Comparison of ENCODE assay signal across 22 cellular contexts in genomic region chr7:34385385-34385784, GRCh38.
DNase-seq lines count a peak whose midpoint lies in the region; ATAC-seq, FAIRE-seq and TF ChIP-seq lines count a peak whose summit lies in the region.
"Had no signal": no experiment of that assay in that cellular context is flagged by ENCODE, and none has a peak within 500 bp of the region (broad histone marks: within the 10 kb centered on the region; RNA-seq: fewer than 3 reads in every experiment).

No MANE protein-coding gene starts in this region.

- peak; percentile 5 for FAIRE-seq in urothelium cell line (lab: Jason Lieb, UNC)
- FAIRE-seq: D721Med, G401.6, GM12891, GM18507 had no signal

- CTCF ChIA-PET in MCF 10A (lab: Yijun Ruan, JAX) = interaction anchor here (1.0 to 1.3 kb wide), 2 partner anchors 10 to 65 kb away, joined by 3 to 5 read pairs; no protein-coding TSS in a partner anchor
- CTCF ChIA-PET in activated CD8-positive, alpha-beta T cell treated with anti-CD3 and anti-CD28 coated beads, Interleukin-2, amount 10 ng/mL, durations not matched to agents 7 days and 5 days (lab: Charles Lee) = no interaction called here
- CTCF ChIA-PET in activated CD4-positive, alpha-beta T cell treated with anti-CD3 and anti-CD28 coated beads for 36 hours (lab: Charles Lee) = interaction anchor here (1.1 kb wide), 1 partner anchor 12 kb away, joined by 6 read pairs; no protein-coding TSS in a partner anchor

- no peak overlapping the region for H3K4me3 Mint-ChIP-seq in MCF 10A (ENCODE audit: unreplicated experiment)
- H3K4me3 Mint-ChIP-seq in activated CD8-positive, alpha-beta T cell treated with anti-CD3 and anti-CD28 coated beads, Interleukin-2, amount 10 ng/mL, durations not matched to agents 7 days and 5 days = no peak overlapping the region
- no peak overlapping the region for H3K4me3 Mint-ChIP-seq in activated CD4-positive, alpha-beta T cell treated with anti-CD3 and anti-CD28 coated beads for 36 hours
- H3K4me3 Mint-ChIP-seq: CD8-positive, alpha-beta memory T cell; H9 had no signal

- no TSS peak for BruUV-seq in MCF 10A (replicated peaks; lab: Mats Ljungman, UMichigan)

- no peak overlapping the region for H3K27ac Mint-ChIP-seq in MCF 10A (ENCODE audit: low read depth, unreplicated experiment)
- no peak overlapping the region for H3K27ac Mint-ChIP-seq in activated CD8-positive, alpha-beta T cell treated with anti-CD3 and anti-CD28 coated beads, Interleukin-2, amount 10 ng/mL, durations not matched to agents 7 days and 5 days
- H3K27ac Mint-ChIP-seq in activated CD4-positive, alpha-beta T cell treated with anti-CD3 and anti-CD28 coated beads for 36 hours = no peak overlapping the region
- H3K27ac Mint-ChIP-seq: CD8-positive, alpha-beta memory T cell; H9 had no signal

- H3K4me3 ChIP-seq in kidney epithelial cell (ENCODE audit: low read depth, low read length) = no peak overlapping the region
- H3K4me3 ChIP-seq: PC-9, SJSA1 had no signal

- ATAC-seq in GM21576 (IDR thresholded peaks at IDR 0.05; ENCODE audit: unreplicated experiment) = no peak
- ATAC-seq in activated CD8-positive, alpha-beta T cell treated with anti-CD3 and anti-CD28 coated beads, Interleukin-2, amount 10 ng/mL, durations not matched to agents 7 days and 5 days = no peak
- ATAC-seq in activated CD4-positive, alpha-beta T cell treated with anti-CD3 and anti-CD28 coated beads for 36 hours = no peak

- intact Hi-C loops in MCF 10A (cut with micrococcal nuclease) = no loop called here
- intact Hi-C loops in activated CD4-positive, alpha-beta T cell treated with anti-CD3 and anti-CD28 coated beads for 36 hours (cut with DNase I, micrococcal nuclease) = no loop called here

- peaks cover 8% of the 10 kb centered on the region for H3K9me3 Mint-ChIP-seq in MCF 10A (ENCODE audit: unreplicated experiment)
- H3K9me3 Mint-ChIP-seq in activated CD8-positive, alpha-beta T cell treated with anti-CD3 and anti-CD28 coated beads, Interleukin-2, amount 10 ng/mL, durations not matched to agents 7 days and 5 days (ENCODE audit: insufficient read depth) = peaks cover 24% of the 10 kb centered on the region
- peaks cover 16% of the 10 kb centered on the region for H3K9me3 Mint-ChIP-seq in activated CD4-positive, alpha-beta T cell treated with anti-CD3 and anti-CD28 coated beads for 36 hours (ENCODE audit: low read depth)

- H3K27me3 Mint-ChIP-seq in MCF 10A (ENCODE audit: insufficient read depth, unreplicated experiment) = no peaks in the 10 kb centered on the region
- H3K27me3 Mint-ChIP-seq in activated CD8-positive, alpha-beta T cell treated with anti-CD3 and anti-CD28 coated beads, Interleukin-2, amount 10 ng/mL, durations not matched to agents 7 days and 5 days (ENCODE audit: low read depth) = no peaks in the 10 kb centered on the region
- H3K27me3 Mint-ChIP-seq in activated CD4-positive, alpha-beta T cell treated with anti-CD3 and anti-CD28 coated beads for 36 hours = no peaks in the 10 kb centered on the region
- H3K27me3 Mint-ChIP-seq: CD8-positive, alpha-beta memory T cell had no signal

- no peaks in the 10 kb centered on the region for H3K27me3 ChIP-seq in kidney epithelial cell (ENCODE audit: control insufficient read depth, insufficient read depth, low read length)
- H3K27me3 ChIP-seq: SJSA1 had no signal

- in situ Hi-C loops in T47D (cut with HindIII; ENCODE audit: low pct_unique_long_range_greater_than_20kb, low sequenced_read_pairs) = no loop called here

- H3K36me3 Mint-ChIP-seq in MCF 10A (ENCODE audit: insufficient read depth, unreplicated experiment) = no peaks in the 10 kb centered on the region
- H3K36me3 Mint-ChIP-seq in activated CD8-positive, alpha-beta T cell treated with anti-CD3 and anti-CD28 coated beads, Interleukin-2, amount 10 ng/mL, durations not matched to agents 7 days and 5 days (ENCODE audit: low read depth) = no peaks in the 10 kb centered on the region
- H3K36me3 Mint-ChIP-seq in activated CD4-positive, alpha-beta T cell treated with anti-CD3 and anti-CD28 coated beads for 36 hours (ENCODE audit: low read depth) = no peaks in the 10 kb centered on the region
- H3K36me3 Mint-ChIP-seq: CD8-positive, alpha-beta memory T cell had no signal

- POLR2A ChIA-PET in MCF 10A (lab: Yijun Ruan, JAX) = no interaction called here
- POLR2A ChIA-PET in activated CD8-positive, alpha-beta T cell treated with anti-CD3 and anti-CD28 coated beads, Interleukin-2, amount 10 ng/mL, durations not matched to agents 7 days and 5 days (lab: Charles Lee) = no interaction called here
- POLR2A ChIA-PET in activated CD4-positive, alpha-beta T cell treated with anti-CD3 and anti-CD28 coated beads for 36 hours (lab: Charles Lee) = no interaction called here

- no peaks in the 10 kb centered on the region for H3K36me3 ChIP-seq in kidney epithelial cell (ENCODE audit: control insufficient read depth, insufficient read depth, low read length)
- H3K36me3 ChIP-seq: SJSA1 had no signal

- H3K4me1 Mint-ChIP-seq in MCF 10A (ENCODE audit: insufficient read depth, unreplicated experiment) = no peaks in the 10 kb centered on the region
- no peaks in the 10 kb centered on the region for H3K4me1 Mint-ChIP-seq in activated CD8-positive, alpha-beta T cell treated with anti-CD3 and anti-CD28 coated beads, Interleukin-2, amount 10 ng/mL, durations not matched to agents 7 days and 5 days (ENCODE audit: low read depth)
- no peaks in the 10 kb centered on the region for H3K4me1 Mint-ChIP-seq in activated CD4-positive, alpha-beta T cell treated with anti-CD3 and anti-CD28 coated beads for 36 hours
- H3K4me1 Mint-ChIP-seq: CD8-positive, alpha-beta memory T cell had no signal

- DNase-seq in T47D (ENCODE audit: low read depth in 1 of 2, low spot score in 1 of 2) (peak; percentile 13 to 77), MCF 10A (ENCODE audit: unreplicated experiment) (no peak), astrocyte of the hippocampus (ENCODE audit: low read depth, low spot score) (peak; percentile 28), kidney epithelial cell (ENCODE audit: low read depth) (peak; percentile 1), urothelium cell line (ENCODE audit: low spot score) (no peak)
- no peak for DNase-seq in activated CD8-positive, alpha-beta T cell treated with anti-CD3 and anti-CD28 coated beads, Interleukin-2, amount 10 ng/mL, durations not matched to agents 7 days and 5 days
- no peak for DNase-seq in activated CD4-positive, alpha-beta T cell treated with anti-CD3 and anti-CD28 coated beads for 36 hours
- DNase-seq: CD8-positive, alpha-beta memory T cell; DMS79; H9; MV-4-11; NCI-H1417; NCI-H1930; NCI-H2171; NCI-H748 treated with DMSO at 0.1 percent for 48 hours; PC-9 had no signal

- TF ChIP-seq CTCF in MCF 10A (IDR thresholded peaks at IDR 0.05; ENCODE audit: unreplicated experiment) = no peak
- no peak for TF ChIP-seq CTCF in kidney epithelial cell (IDR thresholded peaks at IDR 0.05; ENCODE audit: insufficient read depth, low read length, poor library complexity, severe bottlenecking)

Comparison
In these comparisons a context has a peak if more than half of its experiments do, and no peak if none do; other contexts are left out.
1. DNase-seq: peak in T47D (2 of 2), astrocyte of the hippocampus (single experiment) and kidney epithelial cell (single experiment); none in MCF 10A (single experiment), urothelium cell line (single experiment), activated CD8-positive, alpha-beta T cell treated with anti-CD3 and anti-CD28 coated beads, Interleukin-2, amount 10 ng/mL, durations not matched to agents 7 days and 5 days (single experiment) and activated CD4-positive, alpha-beta T cell treated with anti-CD3 and anti-CD28 coated beads for 36 hours (single experiment).